7 cellular contexts compared by ENCODE assay signal in genomic region chr2:4085186-4085585, GRCh38.
"Had no signal": no experiment of that assay in that cellular context is flagged by ENCODE, and none has a peak within 500 bp of the region (broad histone marks: within the 10 kb centered on the region; RNA-seq: fewer than 3 reads in every experiment).

No MANE protein-coding gene starts in this region.

- H3K4me2 ChIP-seq: GM23338 had no signal

- H3K27ac Mint-ChIP-seq: GM23338, H9 had no signal

- H3K27ac ChIP-seq: HL-60 had no signal

- H3K4me3 Mint-ChIP-seq: GM23338, H9 had no signal

- DNase-seq: H9, HCEC 1CT, IMR-90, KG1 had no signal

- ATAC-seq: GM23338, K562 had no signal

- H2AFZ ChIP-seq: GM23338 had no signal

- H3K4me3 ChIP-seq: GM23338, K562 had no signal
